ENCODE assay signal across 8 cellular contexts in genomic region chr11:64036081-64037026, GRCh38. TPM values are rescaled to one million over a fixed set of nuclear protein-coding genes. Genes with fewer than 3 reads are reported as not detected.
A peak's percentile ranks its signal among the peaks of the same experiment; 100 is the strongest.
DNase-seq lines count a peak whose midpoint lies in the region; ATAC-seq and TF ChIP-seq lines count a peak whose summit lies in the region.

No MANE protein-coding gene starts in this region.

- TF ChIP-seq EP300 in neural cell (conservative IDR thresholded peaks at IDR 0.05; ENCODE audit: poor library complexity, severe bottlenecking): no peak

- intact Hi-C loops in esophagus squamous epithelium (cut with DNase I): no loop called here
- intact Hi-C loops in activated T-helper 1 cell treated with anti-CD3 and anti-CD28 coated beads, Interleukin-12 subunit alpha, Interleukin-12 subunit beta, Interleukin-2, Interleukin-4 antibody, amounts not matched to agents 30 ng/mL and 10 ng/mL and 1 ng/mL, durations not matched to agents 14 hours and 24 hours and 36 hours (cut with micrococcal nuclease): no loop called here

- no peaks in the 10 kb centered on the region for H3K9me2 ChIP-seq in neural cell (ENCODE audit: insufficient read depth, low read length)

- H3K36me3 ChIP-seq in esophagus squamous epithelium (no peaks in the 10 kb centered on the region), neural cell (ENCODE audit: insufficient read depth, low read length) (no peaks in the 10 kb centered on the region)

- no peak for TF ChIP-seq RAD21 in neural cell (conservative IDR thresholded peaks at IDR 0.05)

- no peak overlapping the region for H3K4me3 Mint-ChIP-seq in activated T-helper 1 cell treated with anti-CD3 and anti-CD28 coated beads, Interleukin-12 subunit alpha, Interleukin-12 subunit beta, Interleukin-2, Interleukin-4 antibody, amounts not matched to agents 30 ng/mL and 10 ng/mL and 1 ng/mL, durations not matched to agents 14 hours and 24 hours and 36 hours

- no peaks in the 10 kb centered on the region for H3K9me3 Mint-ChIP-seq in activated T-helper 1 cell treated with anti-CD3 and anti-CD28 coated beads, Interleukin-12 subunit alpha, Interleukin-12 subunit beta, Interleukin-2, Interleukin-4 antibody, amounts not matched to agents 30 ng/mL and 10 ng/mL and 1 ng/mL, durations not matched to agents 14 hours and 24 hours and 36 hours

- H3K27me3 ChIP-seq in esophagus squamous epithelium: peaks cover 9 to 68% (median 11%) of the 10 kb centered on the region in 4 donors
- H3K27me3 ChIP-seq in neural cell (ENCODE audit: insufficient read depth, low read depth, low read length): no peaks in the 10 kb centered on the region

- no CpG with 5 or more reads among the region's 85 CpGs for WGBS in esophagus squamous epithelium, 2 donors

- H4K20me1 ChIP-seq in neural cell (ENCODE audit: insufficient read depth): no peaks in the 10 kb centered on the region

- no peaks in the 10 kb centered on the region for H3F3A ChIP-seq in neural cell (ENCODE audit: insufficient read depth, low read length, poor library complexity, severe bottlenecking)

- H3K27ac ChIP-seq in esophagus squamous epithelium (peak overlapping the region in 1 of 4 donors; percentile 14), neural cell (ENCODE audit: low read length) (peak overlapping the region; percentile 45)

- TF ChIP-seq CTCF in esophagus squamous epithelium (IDR thresholded peaks at IDR 0.05): no peak
- no peak for TF ChIP-seq CTCF in neural cell (IDR thresholded peaks at IDR 0.05; ENCODE audit: poor library complexity, severe bottlenecking)

- no peaks in the 10 kb centered on the region for H3K79me2 ChIP-seq in neural cell (replicated peaks; ENCODE audit: insufficient read depth, low read length)

- no peaks in the 10 kb centered on the region for H3K4me1 Mint-ChIP-seq in activated T-helper 1 cell treated with anti-CD3 and anti-CD28 coated beads, Interleukin-12 subunit alpha, Interleukin-12 subunit beta, Interleukin-2, Interleukin-4 antibody, amounts not matched to agents 30 ng/mL and 10 ng/mL and 1 ng/mL, durations not matched to agents 14 hours and 24 hours and 36 hours (ENCODE audit: low read depth)

- H3K36me3 Mint-ChIP-seq in activated T-helper 1 cell treated with anti-CD3 and anti-CD28 coated beads, Interleukin-12 subunit alpha, Interleukin-12 subunit beta, Interleukin-2, Interleukin-4 antibody, amounts not matched to agents 30 ng/mL and 10 ng/mL and 1 ng/mL, durations not matched to agents 14 hours and 24 hours and 36 hours (ENCODE audit: low read depth): no peaks in the 10 kb centered on the region

- peak overlapping the region; percentile 29 to 66 (median 41) for H3K4me3 ChIP-seq in esophagus squamous epithelium
- peak overlapping the region; percentile 90 for H3K4me3 ChIP-seq in neural cell (ENCODE audit: low read length)

- H3K9me3 ChIP-seq in esophagus squamous epithelium (no peaks in the 10 kb centered on the region), neural cell (ENCODE audit: low read length) (no peaks in the 10 kb centered on the region)

- H3K9ac ChIP-seq in neural cell (ENCODE audit: low read length): peak overlapping the region; percentile 69

- H3K27ac Mint-ChIP-seq in activated T-helper 1 cell treated with anti-CD3 and anti-CD28 coated beads, Interleukin-12 subunit alpha, Interleukin-12 subunit beta, Interleukin-2, Interleukin-4 antibody, amounts not matched to agents 30 ng/mL and 10 ng/mL and 1 ng/mL, durations not matched to agents 14 hours and 24 hours and 36 hours: no peak overlapping the region

- peak; percentile 64 for DNase-seq in Daoy (ENCODE audit: low read depth)
- peak; percentile 40 for DNase-seq in NCI-H2227 treated with DMSO at 0.1 percent for 48 hours (lab: John Stamatoyannopoulos, UW)
- no peak for DNase-seq in esophagus squamous epithelium (lab: John Stamatoyannopoulos, UW)
- no peak for DNase-seq in hippocampal formation (lab: John Stamatoyannopoulos, UW)
- DNase-seq in activated T-helper 1 cell treated with anti-CD3 and anti-CD28 coated beads, Interleukin-12 subunit alpha, Interleukin-12 subunit beta, Interleukin-2, Interleukin-4 antibody, amounts not matched to agents 30 ng/mL and 10 ng/mL and 1 ng/mL, durations not matched to agents 14 hours and 24 hours and 36 hours (ENCODE audit: low spot score): no peak

- peaks cover 15 to 24% (median 15%) of the 10 kb centered on the region in 3 donors for H3K4me1 ChIP-seq in esophagus squamous epithelium

- no peak for ATAC-seq in GM21825 (IDR thresholded peaks at IDR 0.05; ENCODE audit: unreplicated experiment)
- ATAC-seq in GM21723 (IDR thresholded peaks at IDR 0.05; ENCODE audit: unreplicated experiment): no peak

- peak overlapping the region; percentile 68 for H3K4me2 ChIP-seq in neural cell (ENCODE audit: low read length)

- peaks cover 18% of the 10 kb centered on the region for H3K27me3 Mint-ChIP-seq in activated T-helper 1 cell treated with anti-CD3 and anti-CD28 coated beads, Interleukin-12 subunit alpha, Interleukin-12 subunit beta, Interleukin-2, Interleukin-4 antibody, amounts not matched to agents 30 ng/mL and 10 ng/mL and 1 ng/mL, durations not matched to agents 14 hours and 24 hours and 36 hours (ENCODE audit: insufficient read depth)

- no peak overlapping the region for H2AFZ ChIP-seq in neural cell (ENCODE audit: low read depth, low read length)

- TF ChIP-seq POLR2A in esophagus squamous epithelium (IDR thresholded peaks at IDR 0.05): no peak

TF ChIP-seq in neural cell, 6 proteins besides CTCF, POLR2A, EP300 and RAD21:
- TF ChIP-seq MXI1 (conservative IDR thresholded peaks at IDR 0.05; ENCODE audit: poor library complexity, severe bottlenecking) (peak; percentile 37), SMC3 (conservative IDR thresholded peaks at IDR 0.05; ENCODE audit: poor library complexity) (peak; percentile 46), REST (IDR thresholded peaks at IDR 0.05; ENCODE audit: borderline replicate concordance) (peak; percentile 33), TAF1 (IDR thresholded peaks at IDR 0.05; ENCODE audit: low read depth) (no peak), POLR2AphosphoS5 (IDR thresholded peaks at IDR 0.05) (no peak)
TF ChIP-seq in neural cell: peak in this region for 3.

RNA-seq across cellular contexts. Expression of gene FLRT1, which starts 0.6 kb away (rescaled TPM):
- total RNA-seq in Daoy (2014; rRNA removed; shearing (Covaris generic)): not detected in 2 replicates
- total RNA-seq in esophagus squamous epithelium: under 1 TPM in 3 of 4 donors, not detected in 1; 0.06 to 0.19 (median 0.08) TPM
- polyA plus RNA-seq in neural cell: 2.6 and 3.5 TPM in 2 replicates
- polyA minus RNA-seq in neural cell: 11.9 and 12.4 TPM in 2 replicates
- total RNA-seq in activated T-helper 1 cell treated with anti-CD3 and anti-CD28 coated beads, Interleukin-12 subunit alpha, Interleukin-12 subunit beta, Interleukin-2, Interleukin-4 antibody, amounts not matched to agents 30 ng/mL and 10 ng/mL and 1 ng/mL, durations not matched to agents 14 hours and 24 hours and 36 hours: not detected in 2 replicates

RNA-seq across cellular contexts. Expression of gene OTUB1, which starts 50.1 kb away (rescaled TPM):
- total RNA-seq in Daoy (2014; rRNA removed; shearing (Covaris generic)): 30.7 and 36.9 TPM in 2 replicates
- total RNA-seq in esophagus squamous epithelium: 10 to 100 TPM; 82.0 to 97.3 (median 89.7) TPM
- polyA plus RNA-seq in neural cell: 103 and 131 TPM in 2 replicates
- polyA minus RNA-seq in neural cell: 41.9 and 49.7 TPM in 2 replicates
- total RNA-seq in activated T-helper 1 cell treated with anti-CD3 and anti-CD28 coated beads, Interleukin-12 subunit alpha, Interleukin-12 subunit beta, Interleukin-2, Interleukin-4 antibody, amounts not matched to agents 30 ng/mL and 10 ng/mL and 1 ng/mL, durations not matched to agents 14 hours and 24 hours and 36 hours: 104 and 114 TPM in 2 replicates

Comparison
In these comparisons a context has a peak if more than half of its experiments do, and no peak if none do; other contexts are left out.
1. DNase-seq: peak in Daoy (single experiment) and NCI-H2227 treated with DMSO at 0.1 percent for 48 hours (single experiment); none in esophagus squamous epithelium (single experiment), hippocampal formation (0 of 2) and activated T-helper 1 cell treated with anti-CD3 and anti-CD28 coated beads, Interleukin-12 subunit alpha, Interleukin-12 subunit beta, Interleukin-2, Interleukin-4 antibody, amounts not matched to agents 30 ng/mL and 10 ng/mL and 1 ng/mL, durations not matched to agents 14 hours and 24 hours and 36 hours (single experiment).